Comparison of ENCODE assay signal across 29 cellular contexts in the genomic region with DNA sequence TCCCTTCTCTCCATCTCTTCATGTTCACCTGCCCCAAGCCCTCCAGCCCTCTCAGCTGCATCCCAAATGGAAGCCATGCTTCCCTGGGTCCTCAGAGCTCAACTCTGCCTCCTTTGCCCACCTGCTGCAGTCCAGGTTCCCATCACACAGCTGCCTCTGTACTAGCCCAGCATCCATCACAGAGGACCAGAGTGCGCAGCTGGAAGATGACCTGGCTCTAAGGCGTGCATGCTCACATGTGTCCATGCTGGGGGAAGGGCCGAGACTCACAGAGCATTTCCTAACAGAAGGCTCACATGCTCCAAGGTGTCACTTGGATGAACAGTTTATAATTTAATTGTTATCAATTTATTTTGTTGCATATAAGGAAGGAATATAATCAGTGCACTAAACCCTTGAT.
"Had no signal": no experiment of that assay in that cellular context is flagged by ENCODE, and none has a peak within 500 bp of the region (broad histone marks: within the 10 kb centered on the region; RNA-seq: fewer than 3 reads in every experiment).

No MANE protein-coding gene starts in this region.

- H3K27ac Mint-ChIP-seq: activated CD4-positive, alpha-beta memory T cell treated with anti-CD3 and anti-CD28 coated beads for 36 hours; activated CD4-positive, alpha-beta T cell treated with anti-CD3 and anti-CD28 coated beads, Interleukin-2, amount 10 ng/mL, durations not matched to agents 24 days and 14 days; activated naive CD4-positive, alpha-beta T cell treated with anti-CD3 and anti-CD28 coated beads for 36 hours; activated naive CD8-positive, alpha-beta T cell treated with anti-CD3 and anti-CD28 coated beads for 36 hours; activated T-helper 1 cell treated with anti-CD3 and anti-CD28 coated beads, Interleukin-12 subunit alpha, Interleukin-12 subunit beta, Interleukin-2, Interleukin-4 antibody, amounts not matched to agents 30 ng/mL and 10 ng/mL and 1 ng/mL, durations not matched to agents 14 hours and 24 hours and 36 hours had no signal

- H3K4me1 Mint-ChIP-seq: activated CD4-positive, alpha-beta T cell treated with anti-CD3 and anti-CD28 coated beads, Interleukin-2, amount 10 ng/mL, durations not matched to agents 24 days and 14 days; activated naive CD8-positive, alpha-beta T cell treated with anti-CD3 and anti-CD28 coated beads for 36 hours had no signal

- H3K36me3 Mint-ChIP-seq: activated CD4-positive, alpha-beta memory T cell treated with anti-CD3 and anti-CD28 coated beads for 36 hours; activated naive CD8-positive, alpha-beta T cell treated with anti-CD3 and anti-CD28 coated beads for 36 hours had no signal

- H3K36me3 ChIP-seq: adrenal gland, gastrocnemius medialis, right atrium auricular region, transverse colon, uterus had no signal

- H3K4me2 ChIP-seq: smooth muscle cell had no signal

- H3K9me3 Mint-ChIP-seq: activated CD4-positive, alpha-beta T cell treated with anti-CD3 and anti-CD28 coated beads, Interleukin-2, amount 10 ng/mL, durations not matched to agents 24 days and 14 days; activated T-helper 1 cell treated with anti-CD3 and anti-CD28 coated beads, Interleukin-12 subunit alpha, Interleukin-12 subunit beta, Interleukin-2, Interleukin-4 antibody, amounts not matched to agents 30 ng/mL and 10 ng/mL and 1 ng/mL, durations not matched to agents 14 hours and 24 hours and 36 hours had no signal

- H3K9ac ChIP-seq: parathyroid adenoma had no signal

- H3K4me3 ChIP-seq: adrenal gland, body of pancreas, gastrocnemius medialis, psoas muscle, right atrium auricular region, smooth muscle cell, transverse colon, uterus had no signal

- H3K4me3 Mint-ChIP-seq: activated CD4-positive, alpha-beta memory T cell treated with anti-CD3 and anti-CD28 coated beads for 36 hours; activated CD4-positive, alpha-beta T cell treated with anti-CD3 and anti-CD28 coated beads, Interleukin-2, amount 10 ng/mL, durations not matched to agents 24 days and 14 days; activated naive CD4-positive, alpha-beta T cell treated with anti-CD3 and anti-CD28 coated beads for 36 hours; activated naive CD8-positive, alpha-beta T cell treated with anti-CD3 and anti-CD28 coated beads for 36 hours; activated T-helper 1 cell treated with anti-CD3 and anti-CD28 coated beads, Interleukin-12 subunit alpha, Interleukin-12 subunit beta, Interleukin-2, Interleukin-4 antibody, amounts not matched to agents 30 ng/mL and 10 ng/mL and 1 ng/mL, durations not matched to agents 14 hours and 24 hours and 36 hours had no signal

- H2AFZ ChIP-seq: parathyroid adenoma had no signal

- DNase-seq: activated CD4-positive, alpha-beta memory T cell treated with anti-CD3 and anti-CD28 coated beads for 36 hours; activated CD4-positive, alpha-beta T cell treated with anti-CD3 and anti-CD28 coated beads, Interleukin-2, amount 10 ng/mL, durations not matched to agents 24 days and 14 days; activated CD4-positive, CD25-positive, alpha-beta regulatory T cell treated with anti-CD3 and anti-CD28 coated beads, Interleukin-2, amount 50 U/mL, for 72 hours; activated CD8-positive, alpha-beta memory T cell treated with anti-CD3 and anti-CD28 coated beads, Interleukin-2, amount 50 U/mL, for 4 hours; activated effector memory CD4-positive, alpha-beta T cell treated with anti-CD3 and anti-CD28 coated beads, Interleukin-2, amount 50 U/mL, for 16 hours; activated naive CD4-positive, alpha-beta T cell treated with anti-CD3 and anti-CD28 coated beads for 36 hours; activated naive CD8-positive, alpha-beta T cell treated with anti-CD3 and anti-CD28 coated beads for 36 hours; activated T-cell treated with anti-CD3 and anti-CD28 coated beads, Interleukin-2, amount 50 U/mL, for 1 hour; adrenal gland; aorta; body of pancreas; dermis blood vessel endothelial cell; effector memory CD4-positive, alpha-beta T cell; gastrocnemius medialis; hippocampal formation; left cardiac atrium; left ventricle myocardium superior; nucleus accumbens; psoas muscle; stimulated activated CD4-positive, alpha-beta T cell treated with anti-CD3 and anti-CD28 coated beads, Interleukin-1b, Interleukin-23, amount 100 ng/mL, for 48 hours; stimulated activated CD4-positive, alpha-beta T cell treated with anti-CD3 and anti-CD28 coated beads, Interleukin-4, amount 100 ng/mL, for 4 hours; stimulated activated CD8-positive, alpha-beta memory T cell treated with anti-CD3 and anti-CD28 coated beads, Interleukin-4, amount 100 ng/mL, for 48 hours; stimulated activated naive CD4-positive, alpha-beta T cell; transverse colon; uterus had no signal

- H3K27me3 ChIP-seq: adrenal gland, body of pancreas, gastrocnemius medialis, right atrium auricular region, transverse colon, uterus had no signal

- H3K4me1 ChIP-seq: adrenal gland, body of pancreas, gastrocnemius medialis, parathyroid adenoma, psoas muscle, right atrium auricular region, transverse colon, uterus had no signal

- ATAC-seq: body of pancreas, gastrocnemius medialis, left cardiac atrium, left ventricle myocardium superior, psoas muscle had no signal

- H3K9me3 ChIP-seq: adrenal gland, body of pancreas, gastrocnemius medialis, psoas muscle, right atrium auricular region, transverse colon, uterus had no signal

- H3K27ac ChIP-seq: adrenal gland, body of pancreas, gastrocnemius medialis, parathyroid adenoma, psoas muscle, right atrium auricular region, transverse colon, uterus had no signal
